Comparison of ENCODE assay signal across 9 cellular contexts in the genomic region with DNA sequence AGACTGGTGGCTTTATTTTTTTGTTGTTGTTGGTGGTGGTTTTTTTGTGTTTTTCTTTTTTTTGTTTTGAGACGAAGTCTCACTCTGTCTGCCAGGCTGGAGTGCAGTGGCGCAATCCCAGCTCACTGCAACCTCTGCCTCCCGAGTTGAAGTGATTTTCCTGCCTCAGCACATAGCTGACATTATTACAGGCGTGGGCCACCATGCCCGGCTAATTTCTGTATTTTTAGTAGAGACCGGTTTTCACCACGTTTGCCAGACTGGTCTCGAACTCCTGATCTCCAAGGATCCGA. TPM values are rescaled to one million over a fixed set of nuclear protein-coding genes. Genes with fewer than 3 reads are reported as not detected.
DNase-seq lines count a peak whose midpoint lies in the region; ATAC-seq, FAIRE-seq and TF ChIP-seq lines count a peak whose summit lies in the region.
"Had no signal": no experiment of that assay in that cellular context is flagged by ENCODE, and none has a peak within 500 bp of the region (broad histone marks: within the 10 kb centered on the region; RNA-seq: fewer than 3 reads in every experiment).

No MANE protein-coding gene starts in this region.

- TSS peak; percentile 61 for BruUV-seq in GM12878 (replicated peaks; lab: Mats Ljungman, UMichigan)

- H3K4me1 Mint-ChIP-seq in HFFc6 (ENCODE audit: low read depth) = peaks cover 11% of the 10 kb centered on the region

- H4K20me1 ChIP-seq in GM12878 (ENCODE audit: control insufficient read depth, insufficient read depth) (no peaks in the 10 kb centered on the region), keratinocyte (ENCODE audit: control insufficient read depth, extremely low read depth, insufficient read depth, low read length) (no peaks in the 10 kb centered on the region)

- peak overlapping the region; percentile 88 for H3K4me3 Mint-ChIP-seq in HFFc6

- SMC1A ChIA-PET in GM12878 (lab: Charles Lee; ENCODE audit: uncharacterized antibody, unreplicated experiment) = interaction anchor here (0.7 to 1.9 kb wide), 8 partner anchors 9 to 56 kb away, joined by 3 to 12 read pairs (median 6); no protein-coding TSS in a partner anchor

- ATAC-seq in GM12878 (no peak), HG03095 (IDR thresholded peaks at IDR 0.05; ENCODE audit: unreplicated experiment) (no peak)

- in situ Hi-C loops in GM12878 (cut with MboI) = no loop called here

- TF ChIP-seq EP300 in GM12878 (IDR thresholded peaks at IDR 0.05; ENCODE audit: borderline replicate concordance in 1 of 2, control insufficient read depth in 1 of 2, low read depth in 2 of 2, low read length in 2 of 2) = no peak

- peaks cover 12% of the 10 kb centered on the region for H3K36me3 Mint-ChIP-seq in HFFc6 (ENCODE audit: low read depth)

- H3K27me3 ChIP-seq in GM12878 (replicated peaks in 1 of 2; ENCODE audit: control insufficient read depth in 2 of 2, insufficient read depth in 2 of 2, low read length in 1 of 2) (no peaks in the 10 kb centered on the region; a peak in 1 of 4 replicates), keratinocyte (ENCODE audit: control insufficient read depth, extremely low read depth, insufficient read depth, low read length) (peaks cover 16% of the 10 kb centered on the region), small intestine (ENCODE audit: control insufficient read depth in 2 of 2, insufficient read depth in 2 of 2, low read length in 2 of 2) (no peaks in the 10 kb centered on the region), WERI-Rb-1 (ENCODE audit: insufficient read depth, low read depth, severe bottlenecking) (no peaks in the 10 kb centered on the region)

- RAD21 ChIA-PET in GM12878 (lab: Charles Lee; ENCODE audit: unreplicated experiment) = interaction anchor here (0.6 to 2.5 kb wide), 3 partner anchors 26 to 56 kb away, joined by 3 to 11 read pairs (median 3); no protein-coding TSS in a partner anchor

- peak; percentile 27 for DNase-seq in HFFc6
- no peak for DNase-seq in GM12878 (ENCODE audit: low read depth, low spot score)
- DNase-seq in keratinocyte (ENCODE audit: low read depth, low spot score) = no peak
- DNase-seq in small intestine = no peak
- no peak for DNase-seq in NCI-H187 (lab: John Stamatoyannopoulos, UW)
- no peak for DNase-seq in WERI-Rb-1
- DNase-seq in D341Med (ENCODE audit: low spot score) = no peak
- DNase-seq: NCI-H524 treated with DMSO at 0.1 percent for 48 hours had no signal

- no peak overlapping the region for H3K27ac ChIP-seq in GM12878 (ENCODE audit: control insufficient read depth, insufficient read depth)
- no peak overlapping the region for H3K27ac ChIP-seq in keratinocyte (ENCODE audit: control insufficient read depth, insufficient read depth, low read length)
- peak overlapping the region in 1 of 2 donors; percentile 81 for H3K27ac ChIP-seq in small intestine (ENCODE audit: low read depth in 1 of 2, low read length in 1 of 2)
- no peak overlapping the region for H3K27ac ChIP-seq in WERI-Rb-1

- dilution Hi-C loops in keratinocyte (cut with MboI; ENCODE audit: extremely low pct_ligation_motif_present, low sequenced_read_pairs) = no loop called here

- WGBS in GM12878 (ENCODE audit: insufficient coverage, insufficient replicate concordance, low lambda C conversion rate, missing lambda C conversion rate) = 7% methylated on average over 9 of the region's 9 CpGs
- WGBS in small intestine, 3 donors = 11 to 12% (median 12%) methylated on average over 9 of the region's 9 CpGs

- FAIRE-seq in GM12878 (lab: Jason Lieb, UNC) (no peak), keratinocyte (lab: Jason Lieb, UNC) (no peak), small intestine (lab: Jason Lieb, UNC) (no peak)

- intact Hi-C loops in GM12878 (cut with micrococcal nuclease; ENCODE audit: unreplicated experiment) = no loop called here

- H2AFZ ChIP-seq in GM12878 (ENCODE audit: control insufficient read depth, low read depth, low read length) (no peak overlapping the region), keratinocyte (ENCODE audit: control insufficient read depth, low read length) (peak overlapping the region; percentile 70)

- POLR2A ChIA-PET in GM12878 (lab: Charles Lee) = interaction anchor here (0.7 to 2.0 kb wide), 6 partner anchors 10 to 56 kb away, joined by 3 to 8 read pairs (median 4); no protein-coding TSS in a partner anchor

- no peaks in the 10 kb centered on the region for H3K9me1 ChIP-seq in keratinocyte (ENCODE audit: control insufficient read depth, extremely low read depth, insufficient read depth, low read length)

- H3K9ac ChIP-seq in GM12878 (ENCODE audit: control insufficient read depth, insufficient read depth, low read length) = peak overlapping the region; percentile 61
- no peak overlapping the region for H3K9ac ChIP-seq in keratinocyte (ENCODE audit: control insufficient read depth, extremely low read depth, insufficient read depth, low read length)

- H3K4me1 ChIP-seq in GM12878 (ENCODE audit: control insufficient read depth, insufficient read depth, low read length) (peaks cover 29% of the 10 kb centered on the region), keratinocyte (ENCODE audit: control insufficient read depth, extremely low read depth, insufficient read depth, low read length) (peaks cover 2% of the 10 kb centered on the region), small intestine (ENCODE audit: control insufficient read depth in 2 of 2, insufficient read depth in 1 of 2, low read depth in 1 of 2, low read length in 1 of 2) (peaks cover 0 to 9% of the 10 kb centered on the region in 2 donors)

- H3K36me3 ChIP-seq in GM12878 (ENCODE audit: control insufficient read depth in 2 of 2, insufficient read depth in 2 of 2, low read length in 1 of 2) = no peaks in the 10 kb centered on the region
- no peaks in the 10 kb centered on the region for H3K36me3 ChIP-seq in keratinocyte (ENCODE audit: control insufficient read depth in 2 of 2, extremely low read depth in 1 of 2, insufficient read depth in 2 of 2, low read length in 2 of 2)
- no peaks in the 10 kb centered on the region for H3K36me3 ChIP-seq in small intestine (ENCODE audit: control insufficient read depth in 2 of 2, insufficient read depth in 2 of 2, low read length in 2 of 2)
- H3K36me3 ChIP-seq in WERI-Rb-1 = no peaks in the 10 kb centered on the region

- TF ChIP-seq RAD21 in GM12878 (IDR thresholded peaks at IDR 0.05; ENCODE audit: insufficient read depth, low read depth, low read length) = no peak

- peaks cover 7% of the 10 kb centered on the region for H3K9me3 Mint-ChIP-seq in HFFc6

- H3K9me3 ChIP-seq in GM12878 (replicated peaks; ENCODE audit: control insufficient read depth, insufficient read depth, low read length) (no peaks in the 10 kb centered on the region; the same call in 1 of the 3 replicates), keratinocyte (ENCODE audit: control insufficient read depth, low read depth, low read length) (no peaks in the 10 kb centered on the region), small intestine (ENCODE audit: control insufficient read depth, low read depth) (no peaks in the 10 kb centered on the region), WERI-Rb-1 (ENCODE audit: severe bottlenecking) (no peaks in the 10 kb centered on the region)

- peaks cover 9% of the 10 kb centered on the region for H3K27me3 Mint-ChIP-seq in HFFc6 (ENCODE audit: insufficient read depth)

- TF ChIP-seq POLR2A in GM12878 (IDR thresholded peaks at IDR 0.05; ENCODE audit: low read depth, low read length) = no peak

- no peak for TF ChIP-seq CTCF in HFFc6 (IDR thresholded peaks at IDR 0.05)
- TF ChIP-seq CTCF in GM12878 (IDR thresholded peaks at IDR 0.05 in 2 of 3, conservative IDR thresholded peaks at IDR 0.05 in 1 of 3; ENCODE audit: control insufficient read depth in 2 of 3, extremely low read depth in 1 of 3, insufficient read depth in 1 of 3, low read depth in 3 of 3, low read length in 3 of 3) = no peak
- no peak for TF ChIP-seq CTCF in keratinocyte (optimal IDR thresholded peaks at IDR 0.05 in 1 of 3, IDR thresholded peaks at IDR 0.05 in 1 of 3, conservative IDR thresholded peaks at IDR 0.05 in 1 of 3; ENCODE audit: extremely low read depth in 1 of 3, insufficient read depth in 2 of 3, low read length in 3 of 3)
- no peak for TF ChIP-seq CTCF in WERI-Rb-1 (IDR thresholded peaks at IDR 0.05; ENCODE audit: low read depth, low read length)

- H3K4me2 ChIP-seq in GM12878 (ENCODE audit: control insufficient read depth, insufficient read depth) (peak overlapping the region; percentile 62), keratinocyte (ENCODE audit: control insufficient read depth, extremely low read depth, insufficient read depth, low read depth, low read length) (peak overlapping the region; percentile 64)

- H3K79me2 ChIP-seq in GM12878 (ENCODE audit: control insufficient read depth, insufficient read depth, low read length) (peaks cover 16% of the 10 kb centered on the region), keratinocyte (ENCODE audit: control insufficient read depth, insufficient read depth, low read length) (no peaks in the 10 kb centered on the region)

- peak overlapping the region; percentile 62 for H3K27ac Mint-ChIP-seq in HFFc6

- peak overlapping the region; percentile 57 for H3K4me3 ChIP-seq in GM12878
- H3K4me3 ChIP-seq in keratinocyte (ENCODE audit: control insufficient read depth in 2 of 3, extremely low read depth in 1 of 3, insufficient read depth in 2 of 3, low read depth in 1 of 3, low read length in 3 of 3) = peak overlapping the region in 2 of 3 experiments; percentile 35 to 45
- H3K4me3 ChIP-seq in small intestine (ENCODE audit: low read depth in 1 of 2, low read length in 2 of 2) = peak overlapping the region; percentile 59 to 73
- H3K4me3 ChIP-seq in WERI-Rb-1 (ENCODE audit: low read depth, low read length) = no peak overlapping the region

- CTCF ChIA-PET in GM12878 (lab: Yijun Ruan, JAX) = interaction anchor here (0.8 to 1.3 kb wide), 4 partner anchors 10 to 56 kb away, joined by 3 to 6 read pairs (median 4); no protein-coding TSS in a partner anchor

RNA-seq across cellular contexts. Expression of a gene that starts 0.7 kb away (rescaled TPM):
- total RNA-seq in HFFc6 (2021; fragmentation: NEBNext Ultra II Directional; extraction: Animal tissue kit (Norgen Biotek cat#: 25700)) = 1 to 10 TPM in 3 of 6 experiments, under 1 TPM in 3; 0.73 to 1.4 (median 1.1) TPM
- total RNA-seq in GM12878 (2013; cell fraction: nucleolus; rRNA removed) = 63.2 and 66.0 TPM in 2 replicates
- total RNA-seq in GM12878 (2014; rRNA removed) (4.7 and 5.6 TPM in 2 replicates), GM12878 (2014; rRNA removed; fragmentation: Illumina TruSeq; extraction: Trizol) (5.4 and 5.5 TPM in 2 replicates), GM12878 (2021) (5.8 and 6.1 TPM in 2 replicates)
- 7.8 TPM for polyA plus RNA-seq in GM12878 (2011; ENCODE audit: low read depth)
- polyA plus RNA-seq in GM12878 (2011; rRNA removed) (133 and 141 TPM in 2 replicates), GM12878 (2014; fragmentation: Illumina TruSeq; extraction: Trizol) (6.7 and 7.3 TPM in 2 replicates), GM12878 (2014; fragmentation: Nextera tagmentation; extraction: Ambion mirVana) (1 to 10 TPM; 2.0 to 3.7 TPM), GM12878 (2014; rRNA removed) (3.8 and 5.9 TPM in 2 replicates), GM12878 (2016; fragmentation: Nextera tagmentation; extraction: Ambion mirVana) (1 to 10 TPM; 4.1 to 4.2 TPM), keratinocyte (0.20 to 0.39 TPM (median 0.32 TPM) in 3 replicates), small intestine (1 to 10 TPM in 2 of 3 donors, under 1 TPM in 1; 0.22 to 3.6 (median 1.1) TPM)
- polyA plus RNA-seq in GM12878 (2011; cell fraction: cytosol; rRNA removed) = 94.6 and 110 TPM in 2 replicates
- polyA plus RNA-seq in GM12878 (2011; cell fraction: nucleus; rRNA removed) = 35.5 and 39.0 TPM in 2 replicates
- 11.4 and 20.4 TPM in 2 replicates for polyA plus RNA-seq in GM12878 (2012)
- polyA minus RNA-seq in GM12878 (2011; rRNA and poly(A)+ RNA removed) = 135 and 152 TPM in 2 replicates
- 57.1 and 64.0 TPM in 2 replicates for polyA minus RNA-seq in GM12878 (2011; cell fraction: cytosol; rRNA and poly(A)+ RNA removed)
- 21.2 and 30.0 TPM in 2 replicates for polyA minus RNA-seq in GM12878 (2011; cell fraction: nucleus; rRNA and poly(A)+ RNA removed)
- 0.12 TPM for polyA plus RNA-seq in keratinocyte (2011; ENCODE audit: low read depth)
- polyA plus RNA-seq in keratinocyte (2011; cell fraction: cytosol; rRNA removed) = 0.16 and 0.30 TPM in 2 replicates
- 0.23 and 0.31 TPM in 2 replicates for polyA plus RNA-seq in keratinocyte (2011; cell fraction: nucleus; rRNA removed)
- polyA plus RNA-seq in keratinocyte (2012; ENCODE audit: low replicate concordance) = 0.14 and 0.37 TPM in 2 replicates
- polyA minus RNA-seq in keratinocyte = 0.46 to 0.56 TPM (median 0.48 TPM) in 3 replicates
- not detected for polyA minus RNA-seq in keratinocyte (2011; cell fraction: cytosol; rRNA and poly(A)+ RNA removed)
- 0.39 TPM in 1 of 2 replicates, not detected in the other for polyA minus RNA-seq in keratinocyte (2011; cell fraction: nucleus; rRNA and poly(A)+ RNA removed)
